ENCODE assay signal across 1 cellular context in genomic region chr6:149392535-149392934, GRCh38.
A peak's percentile ranks its signal among the peaks of the same experiment; 100 is the strongest.
TF ChIP-seq lines count a peak whose summit lies in the region.

No MANE protein-coding gene starts in this region.

TF ChIP-seq in GM12878, 131 proteins besides CTCF, POLR2A, EP300 and RAD21 (continued from another document):
- TF ChIP-seq ZNF687 (IDR thresholded peaks at IDR 0.05) (0 out of 2 replicates have a peak, but pooled peaks have one; percentile 45), ZNF24 (IDR thresholded peaks at IDR 0.05) (peak; percentile 67; the same call in 1 of the 2 replicates), MLLT1 (IDR thresholded peaks at IDR 0.05) (peak; percentile 54; the same call in 1 of the 2 replicates), BMI1 (IDR thresholded peaks at IDR 0.05; ENCODE audit: borderline replicate concordance) (peak; percentile 68; the same call in 1 of the 2 replicates), IRF4 (IDR thresholded peaks at IDR 0.05; ENCODE audit: low read depth, low read length) (no peak), SUZ12 (IDR thresholded peaks at IDR 0.05; ENCODE audit: unreplicated experiment) (no peak), ZNF217 (IDR thresholded peaks at IDR 0.05) (no peak), BACH1 (IDR thresholded peaks at IDR 0.05; ENCODE audit: borderline replicate concordance) (peak; percentile 77; the same call in 1 of the 2 replicates), SMC3 (IDR thresholded peaks at IDR 0.05; ENCODE audit: borderline replicate concordance, low read length) (peak; percentile 8; the same call in 1 of the 2 replicates), NR2F1 (conservative IDR thresholded peaks at IDR 0.05) (peak; percentile 14; the same call in 1 of the 2 replicates), RAD51 (IDR thresholded peaks at IDR 0.05) (peak; percentile 12; the same call in 1 of the 2 replicates), PKNOX1 (IDR thresholded peaks at IDR 0.05) (peak; percentile 69), IRF5 (IDR thresholded peaks at IDR 0.05; ENCODE audit: borderline replicate concordance) (no peak), MTA2 (IDR thresholded peaks at IDR 0.05; ENCODE audit: low read depth) (peak; percentile 100), BHLHE40 (IDR thresholded peaks at IDR 0.05; ENCODE audit: borderline replicate concordance in 1 of 2, low read depth in 2 of 2, low read length in 1 of 2) (no peak), ATF7 (IDR thresholded peaks at IDR 0.05; ENCODE audit: low read depth) (peak; percentile 81), MEF2B (IDR thresholded peaks at IDR 0.05; ENCODE audit: partially characterized antibody, poor library complexity, severe bottlenecking) (peak; percentile 31), HDGF (IDR thresholded peaks at IDR 0.05) (0 out of 2 replicates have a peak, but pooled peaks have one; percentile 57), IKZF2 (IDR thresholded peaks at IDR 0.05) (peak; percentile 56 to 68; a peak in 2 of 4 replicates), ZSCAN29 (IDR thresholded peaks at IDR 0.05) (no peak), JUND (IDR thresholded peaks at IDR 0.05; ENCODE audit: low read depth, low read length) (0 out of 2 replicates have a peak, but pooled peaks have one; percentile 30), RCOR1 (conservative IDR thresholded peaks at IDR 0.05; ENCODE audit: low read depth, low read length) (no peak)
